ENCODE assay signal across 18 cellular contexts in the genomic region with DNA sequence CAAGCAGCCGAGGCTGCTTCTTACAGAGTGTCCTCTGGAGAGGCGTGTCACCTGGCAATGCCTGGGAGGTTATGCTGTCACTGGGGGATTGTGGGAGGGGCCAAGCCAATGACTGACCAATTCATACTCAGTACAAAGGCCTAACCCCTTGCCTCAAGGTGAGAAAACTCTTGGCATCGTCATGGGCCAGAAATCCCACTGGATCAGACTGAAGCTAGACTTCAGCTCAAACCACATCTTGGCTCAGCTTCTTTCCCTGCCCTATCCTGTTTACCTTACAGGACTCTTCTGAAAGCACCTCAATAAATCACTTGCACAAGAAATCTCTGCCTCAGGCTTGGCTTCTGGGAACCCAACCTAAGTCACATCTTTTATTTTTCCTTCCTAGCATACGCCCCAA. TPM values are rescaled to one million over a fixed set of nuclear protein-coding genes. Genes with fewer than 3 reads are reported as not detected.
DNase-seq lines count a peak whose midpoint lies in the region; ATAC-seq and TF ChIP-seq lines count a peak whose summit lies in the region.
"Had no signal": no experiment of that assay in that cellular context is flagged by ENCODE, and none has a peak within 500 bp of the region (broad histone marks: within the 10 kb centered on the region; RNA-seq: fewer than 3 reads in every experiment).

No MANE protein-coding gene starts in this region.

- peaks cover 0 to 5% of the 10 kb centered on the region in 2 donors for H3K36me3 ChIP-seq in esophagus (ENCODE audit: control insufficient read depth in 2 of 2, insufficient read depth in 2 of 2, low read length in 1 of 2)
- peaks cover 40% of the 10 kb centered on the region for H3K36me3 ChIP-seq in muscle layer of colon (ENCODE audit: insufficient read depth, low read length)
- H3K36me3 ChIP-seq in suprapubic skin: peaks cover 45% of the 10 kb centered on the region

- TF ChIP-seq POLR2A in suprapubic skin (IDR thresholded peaks at IDR 0.05): no peak

- no peak for ATAC-seq in HG03095 (IDR thresholded peaks at IDR 0.05; ENCODE audit: unreplicated experiment)
- no peak for ATAC-seq in GM21515 (IDR thresholded peaks at IDR 0.05; ENCODE audit: unreplicated experiment)
- ATAC-seq: HCT116 had no signal

- H3K27ac ChIP-seq in RWPE1 (peak overlapping the region; percentile 53), esophagus (ENCODE audit: low read depth in 2 of 2, low read length in 1 of 2) (peak overlapping the region; percentile 79 to 80), muscle layer of colon (ENCODE audit: low read depth, low read length) (peak overlapping the region; percentile 64), suprapubic skin (peak overlapping the region; percentile 71)
- H3K27ac ChIP-seq: cardiac muscle cell had no signal

- TF ChIP-seq EP300 in suprapubic skin (IDR thresholded peaks at IDR 0.05): no peak

- no peak for DNase-seq in RWPE1 (ENCODE audit: low spot score)
- no peak for DNase-seq in suprapubic skin (ENCODE audit: low spot score in 2 of 2)
- no peak for DNase-seq in NCI-H69 (lab: John Stamatoyannopoulos, UW)
- DNase-seq: activated CD4-positive, alpha-beta T cell treated with anti-CD3 and anti-CD28 coated beads, Interleukin-2, amount 50 U/mL, for 4 hours; activated T-cell treated with anti-CD3 and anti-CD28 coated beads, Interleukin-2, amount 50 U/mL, for 24 hours; BE2C; DMS153; effector CD4-positive, alpha-beta T cell; MG63; NCI-H187 treated with DMSO at 0.1 percent for 48 hours; NCI-H446; stimulated activated CD4-positive, alpha-beta T cell treated with anti-CD3 and anti-CD28 coated beads, Interleukin-4, amount 100 ng/mL, for 1 hour had no signal

- H3K27me3 ChIP-seq in esophagus (ENCODE audit: control insufficient read depth in 1 of 2, insufficient read depth in 2 of 2, low read length in 2 of 2) (no peaks in the 10 kb centered on the region), muscle layer of colon (ENCODE audit: control insufficient read depth in 1 of 2, insufficient read depth in 2 of 2, low read length in 2 of 2) (no peaks in the 10 kb centered on the region), suprapubic skin (no peaks in the 10 kb centered on the region)
- H3K27me3 ChIP-seq: BE2C, cardiac muscle cell, MG63 had no signal

- no peak for TF ChIP-seq CTCF in RWPE1 (conservative IDR thresholded peaks at IDR 0.05; ENCODE audit: low read depth)
- TF ChIP-seq CTCF in suprapubic skin (IDR thresholded peaks at IDR 0.05): no peak

- 31 to 60% methylated on average over 4 of the region's 4 CpGs for WGBS in esophagus, 2 donors
- 58% methylated on average over 4 of the region's 4 CpGs for whole genome bisulfite sequencing in suprapubic skin

- no peaks in the 10 kb centered on the region for H3K9me3 ChIP-seq in esophagus (ENCODE audit: control insufficient read depth in 2 of 2, insufficient read depth in 1 of 2, low read depth in 1 of 2, low read length in 1 of 2)
- no peaks in the 10 kb centered on the region for H3K9me3 ChIP-seq in muscle layer of colon (ENCODE audit: low read length)
- no peaks in the 10 kb centered on the region for H3K9me3 ChIP-seq in suprapubic skin
- H3K9me3 ChIP-seq: BE2C, MG63 had no signal

- no peak overlapping the region for H3K4me3 ChIP-seq in esophagus (ENCODE audit: low read depth in 1 of 2, low read length in 2 of 2)
- H3K4me3 ChIP-seq in muscle layer of colon (ENCODE audit: low read depth in 1 of 2, low read length in 2 of 2): no peak overlapping the region
- H3K4me3 ChIP-seq in suprapubic skin: no peak overlapping the region
- H3K4me3 ChIP-seq: cardiac muscle cell, MG63 had no signal

- CTCF ChIA-PET in RWPE1 (lab: Yijun Ruan, JAX): interaction anchor here (2.1 kb wide), 1 partner anchor 263 kb away, joined by 7 read pairs; no protein-coding TSS in a partner anchor

- no peak overlapping the region for H3K9ac ChIP-seq in muscle layer of colon (ENCODE audit: low read length)

- peaks cover 5 to 13% of the 10 kb centered on the region in 2 donors for H3K4me1 ChIP-seq in esophagus (ENCODE audit: control insufficient read depth in 2 of 2, insufficient read depth in 2 of 2, low read length in 1 of 2)
- peaks cover 19% of the 10 kb centered on the region for H3K4me1 ChIP-seq in muscle layer of colon (ENCODE audit: insufficient read depth, low read length)
- peaks cover 40% of the 10 kb centered on the region for H3K4me1 ChIP-seq in suprapubic skin
- H3K4me1 ChIP-seq: BE2C had no signal

- POLR2A ChIA-PET in RWPE1 (lab: Yijun Ruan, JAX; ENCODE audit: low non-redundant PET): interaction anchor here (1.0 kb wide), 1 partner anchor 10 kb away, joined by 4 read pairs; the partner anchor contains the start of genes ANAPC13 and CEP63

RNA-seq across cellular contexts. Expression of gene ANAPC13, which starts 9.5 kb away (rescaled TPM):
- 10 to 100 TPM; 15.7 to 33.0 TPM for polyA plus RNA-seq in esophagus
- 10 to 100 TPM; 20.8 to 51.2 (median 46.0) TPM for total RNA-seq in suprapubic skin

RNA-seq across cellular contexts. Expression of gene CEP63, which starts 9.6 kb away (rescaled TPM):
- polyA plus RNA-seq in esophagus: 10 to 100 TPM; 10.1 to 11.7 TPM
- 10 to 100 TPM; 14.1 to 20.8 (median 16.5) TPM for total RNA-seq in suprapubic skin
